1 cellular context compared by ENCODE assay signal in the genomic region with DNA sequence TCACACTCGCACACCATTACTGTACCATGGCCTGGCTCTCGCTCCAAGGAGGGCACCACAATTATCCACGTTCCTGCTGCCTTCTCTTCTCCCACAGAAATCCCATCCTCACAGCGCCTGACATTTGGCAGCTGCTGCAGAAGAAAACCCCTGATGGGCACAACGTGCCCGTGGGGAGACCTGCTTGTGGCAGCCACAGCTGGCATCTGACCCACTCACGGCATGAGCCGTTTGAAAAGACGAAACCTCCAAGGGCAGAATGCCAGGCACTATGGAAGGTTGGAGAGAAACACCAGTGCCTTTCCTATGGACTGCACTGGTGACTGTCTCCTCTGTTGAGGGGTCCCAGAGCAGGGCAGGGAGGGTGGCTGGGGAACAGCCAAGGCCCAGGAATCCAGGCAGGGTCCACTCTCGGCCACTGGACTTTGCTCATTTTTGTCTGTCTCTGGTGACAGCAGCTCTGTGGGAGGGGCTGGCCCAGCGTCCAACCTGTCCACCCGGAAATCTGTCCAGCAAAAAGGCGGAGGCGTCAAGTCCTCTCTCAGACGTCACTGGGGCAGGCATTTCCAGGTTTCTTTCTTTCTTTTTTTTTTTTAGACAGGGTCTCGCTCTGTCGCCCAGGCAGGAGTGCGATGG.
TF ChIP-seq lines count a peak whose summit lies in the region.

No MANE protein-coding gene starts in this region.

TF ChIP-seq in HepG2, 621 proteins besides CTCF, POLR2A, EP300 and RAD21 (continued from another document and continues in another):
- TF ChIP-seq, protein P1, sequence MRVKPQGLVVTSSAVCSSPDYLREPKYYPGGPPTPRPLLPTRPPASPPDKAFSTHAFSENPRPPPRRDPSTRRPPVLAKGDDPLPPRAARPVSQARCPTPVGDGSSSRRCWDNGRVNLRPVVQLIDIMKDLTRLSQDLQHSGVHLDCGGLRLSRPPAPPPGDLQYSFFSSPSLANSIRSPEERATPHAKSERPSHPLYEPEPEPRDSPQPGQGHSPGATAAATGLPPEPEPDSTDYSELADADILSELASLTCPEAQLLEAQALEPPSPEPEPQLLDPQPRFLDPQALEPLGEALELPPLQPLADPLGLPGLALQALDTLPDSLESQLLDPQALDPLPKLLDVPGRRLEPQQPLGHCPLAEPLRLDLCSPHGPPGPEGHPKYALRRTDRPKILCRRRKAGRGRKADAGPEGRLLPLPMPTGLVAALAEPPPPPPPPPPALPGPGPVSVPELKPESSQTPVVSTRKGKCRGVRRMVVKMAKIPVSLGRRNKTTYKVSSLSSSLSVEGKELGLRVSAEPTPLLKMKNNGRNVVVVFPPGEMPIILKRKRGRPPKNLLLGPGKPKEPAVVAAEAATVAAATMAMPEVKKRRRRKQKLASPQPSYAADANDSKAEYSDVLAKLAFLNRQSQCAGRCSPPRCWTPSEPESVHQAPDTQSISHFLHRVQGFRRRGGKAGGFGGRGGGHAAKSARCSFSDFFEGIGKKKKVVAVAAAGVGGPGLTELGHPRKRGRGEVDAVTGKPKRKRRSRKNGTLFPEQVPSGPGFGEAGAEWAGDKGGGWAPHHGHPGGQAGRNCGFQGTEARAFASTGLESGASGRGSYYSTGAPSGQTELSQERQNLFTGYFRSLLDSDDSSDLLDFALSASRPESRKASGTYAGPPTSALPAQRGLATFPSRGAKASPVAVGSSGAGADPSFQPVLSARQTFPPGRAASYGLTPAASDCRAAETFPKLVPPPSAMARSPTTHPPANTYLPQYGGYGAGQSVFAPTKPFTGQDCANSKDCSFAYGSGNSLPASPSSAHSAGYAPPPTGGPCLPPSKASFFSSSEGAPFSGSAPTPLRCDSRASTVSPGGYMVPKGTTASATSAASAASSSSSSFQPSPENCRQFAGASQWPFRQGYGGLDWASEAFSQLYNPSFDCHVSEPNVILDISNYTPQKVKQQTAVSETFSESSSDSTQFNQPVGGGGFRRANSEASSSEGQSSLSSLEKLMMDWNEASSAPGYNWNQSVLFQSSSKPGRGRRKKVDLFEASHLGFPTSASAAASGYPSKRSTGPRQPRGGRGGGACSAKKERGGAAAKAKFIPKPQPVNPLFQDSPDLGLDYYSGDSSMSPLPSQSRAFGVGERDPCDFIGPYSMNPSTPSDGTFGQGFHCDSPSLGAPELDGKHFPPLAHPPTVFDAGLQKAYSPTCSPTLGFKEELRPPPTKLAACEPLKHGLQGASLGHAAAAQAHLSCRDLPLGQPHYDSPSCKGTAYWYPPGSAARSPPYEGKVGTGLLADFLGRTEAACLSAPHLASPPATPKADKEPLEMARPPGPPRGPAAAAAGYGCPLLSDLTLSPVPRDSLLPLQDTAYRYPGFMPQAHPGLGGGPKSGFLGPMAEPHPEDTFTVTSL (CRISPR knock-in tag; IDR thresholded peaks at IDR 0.05; ENCODE audit: borderline replicate concordance), result 0 out of 2 replicates have a peak, but pooled peaks have one; percentile 33
- no peak for TF ChIP-seq FOSL1 (CRISPR knock-in tag; IDR thresholded peaks at IDR 0.05; ENCODE audit: borderline replicate concordance)
- TF ChIP-seq PATZ1 (CRISPR knock-in tag; IDR thresholded peaks at IDR 0.05), result peak; percentile 44; the same call in 1 of the 2 replicates
- peak; percentile 45; the same call in 1 of the 2 replicates for TF ChIP-seq HOXA3 (CRISPR knock-in tag; IDR thresholded peaks at IDR 0.05)
- TF ChIP-seq MEIS1 (CRISPR knock-in tag; IDR thresholded peaks at IDR 0.05; ENCODE audit: borderline replicate concordance), result 0 out of 2 replicates have a peak, but pooled peaks have one; percentile 27
- TF ChIP-seq PRDM15 (CRISPR knock-in tag; IDR thresholded peaks at IDR 0.05), result no peak
- TF ChIP-seq ZNF205 (CRISPR knock-in tag; IDR thresholded peaks at IDR 0.05), result no peak
- no peak for TF ChIP-seq ZGPAT (CRISPR knock-in tag; IDR thresholded peaks at IDR 0.05)
- no peak for TF ChIP-seq ZNF253 (CRISPR knock-in tag; IDR thresholded peaks at IDR 0.05; ENCODE audit: borderline replicate concordance)
- no peak for TF ChIP-seq ATF7-NPFF (CRISPR knock-in tag; IDR thresholded peaks at IDR 0.05; ENCODE audit: low read depth)
- TF ChIP-seq ZNF782 (CRISPR knock-in tag; IDR thresholded peaks at IDR 0.05; ENCODE audit: borderline replicate concordance), result 0 out of 2 replicates have a peak, but pooled peaks have one; percentile 23
- TF ChIP-seq, protein P2, sequence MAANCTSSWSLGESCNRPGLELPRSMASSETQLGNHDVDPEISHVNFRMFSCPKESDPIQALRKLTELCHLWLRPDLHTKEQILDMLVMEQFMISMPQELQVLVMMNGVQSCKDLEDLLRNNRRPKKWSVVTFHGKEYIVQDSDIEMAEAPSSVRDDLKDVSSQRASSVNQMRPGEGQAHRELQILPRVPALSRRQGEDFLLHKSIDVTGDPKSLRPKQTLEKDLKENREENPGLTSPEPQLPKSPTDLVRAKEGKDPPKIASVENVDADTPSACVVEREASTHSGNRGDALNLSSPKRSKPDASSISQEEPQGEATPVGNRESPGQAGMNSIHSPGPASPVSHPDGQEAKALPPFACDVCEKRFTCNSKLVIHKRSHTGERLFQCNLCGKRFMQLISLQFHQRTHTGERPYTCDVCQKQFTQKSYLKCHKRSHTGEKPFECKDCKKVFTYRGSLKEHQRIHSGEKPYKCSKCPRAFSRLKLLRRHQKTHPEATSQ (CRISPR knock-in tag; IDR thresholded peaks at IDR 0.05; ENCODE audit: borderline replicate concordance), result no peak
- TF ChIP-seq, protein P3, sequence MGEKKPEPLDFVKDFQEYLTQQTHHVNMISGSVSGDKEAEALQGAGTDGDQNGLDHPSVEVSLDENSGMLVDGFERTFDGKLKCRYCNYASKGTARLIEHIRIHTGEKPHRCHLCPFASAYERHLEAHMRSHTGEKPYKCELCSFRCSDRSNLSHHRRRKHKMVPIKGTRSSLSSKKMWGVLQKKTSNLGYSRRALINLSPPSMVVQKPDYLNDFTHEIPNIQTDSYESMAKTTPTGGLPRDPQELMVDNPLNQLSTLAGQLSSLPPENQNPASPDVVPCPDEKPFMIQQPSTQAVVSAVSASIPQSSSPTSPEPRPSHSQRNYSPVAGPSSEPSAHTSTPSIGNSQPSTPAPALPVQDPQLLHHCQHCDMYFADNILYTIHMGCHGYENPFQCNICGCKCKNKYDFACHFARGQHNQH (CRISPR knock-in tag; IDR thresholded peaks at IDR 0.05), result no peak
- peak; percentile 34; the same call in 1 of the 2 replicates for TF ChIP-seq GATAD2A (CRISPR knock-in tag; IDR thresholded peaks at IDR 0.05)
- no peak for TF ChIP-seq DMTF1 (CRISPR knock-in tag; IDR thresholded peaks at IDR 0.05)
- TF ChIP-seq ZNF839 (CRISPR knock-in tag; IDR thresholded peaks at IDR 0.05; ENCODE audit: borderline replicate concordance), result no peak
- TF ChIP-seq, protein P4, sequence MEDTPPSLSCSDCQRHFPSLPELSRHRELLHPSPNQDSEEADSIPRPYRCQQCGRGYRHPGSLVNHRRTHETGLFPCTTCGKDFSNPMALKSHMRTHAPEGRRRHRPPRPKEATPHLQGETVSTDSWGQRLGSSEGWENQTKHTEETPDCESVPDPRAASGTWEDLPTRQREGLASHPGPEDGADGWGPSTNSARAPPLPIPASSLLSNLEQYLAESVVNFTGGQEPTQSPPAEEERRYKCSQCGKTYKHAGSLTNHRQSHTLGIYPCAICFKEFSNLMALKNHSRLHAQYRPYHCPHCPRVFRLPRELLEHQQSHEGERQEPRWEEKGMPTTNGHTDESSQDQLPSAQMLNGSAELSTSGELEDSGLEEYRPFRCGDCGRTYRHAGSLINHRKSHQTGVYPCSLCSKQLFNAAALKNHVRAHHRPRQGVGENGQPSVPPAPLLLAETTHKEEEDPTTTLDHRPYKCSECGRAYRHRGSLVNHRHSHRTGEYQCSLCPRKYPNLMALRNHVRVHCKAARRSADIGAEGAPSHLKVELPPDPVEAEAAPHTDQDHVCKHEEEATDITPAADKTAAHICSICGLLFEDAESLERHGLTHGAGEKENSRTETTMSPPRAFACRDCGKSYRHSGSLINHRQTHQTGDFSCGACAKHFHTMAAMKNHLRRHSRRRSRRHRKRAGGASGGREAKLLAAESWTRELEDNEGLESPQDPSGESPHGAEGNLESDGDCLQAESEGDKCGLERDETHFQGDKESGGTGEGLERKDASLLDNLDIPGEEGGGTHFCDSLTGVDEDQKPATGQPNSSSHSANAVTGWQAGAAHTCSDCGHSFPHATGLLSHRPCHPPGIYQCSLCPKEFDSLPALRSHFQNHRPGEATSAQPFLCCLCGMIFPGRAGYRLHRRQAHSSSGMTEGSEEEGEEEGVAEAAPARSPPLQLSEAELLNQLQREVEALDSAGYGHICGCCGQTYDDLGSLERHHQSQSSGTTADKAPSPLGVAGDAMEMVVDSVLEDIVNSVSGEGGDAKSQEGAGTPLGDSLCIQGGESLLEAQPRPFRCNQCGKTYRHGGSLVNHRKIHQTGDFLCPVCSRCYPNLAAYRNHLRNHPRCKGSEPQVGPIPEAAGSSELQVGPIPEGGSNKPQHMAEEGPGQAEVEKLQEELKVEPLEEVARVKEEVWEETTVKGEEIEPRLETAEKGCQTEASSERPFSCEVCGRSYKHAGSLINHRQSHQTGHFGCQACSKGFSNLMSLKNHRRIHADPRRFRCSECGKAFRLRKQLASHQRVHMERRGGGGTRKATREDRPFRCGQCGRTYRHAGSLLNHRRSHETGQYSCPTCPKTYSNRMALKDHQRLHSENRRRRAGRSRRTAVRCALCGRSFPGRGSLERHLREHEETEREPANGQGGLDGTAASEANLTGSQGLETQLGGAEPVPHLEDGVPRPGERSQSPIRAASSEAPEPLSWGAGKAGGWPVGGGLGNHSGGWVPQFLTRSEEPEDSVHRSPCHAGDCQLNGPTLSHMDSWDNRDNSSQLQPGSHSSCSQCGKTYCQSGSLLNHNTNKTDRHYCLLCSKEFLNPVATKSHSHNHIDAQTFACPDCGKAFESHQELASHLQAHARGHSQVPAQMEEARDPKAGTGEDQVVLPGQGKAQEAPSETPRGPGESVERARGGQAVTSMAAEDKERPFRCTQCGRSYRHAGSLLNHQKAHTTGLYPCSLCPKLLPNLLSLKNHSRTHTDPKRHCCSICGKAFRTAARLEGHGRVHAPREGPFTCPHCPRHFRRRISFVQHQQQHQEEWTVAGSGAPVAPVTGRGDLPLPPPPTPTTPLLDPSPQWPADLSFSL (CRISPR knock-in tag; IDR thresholded peaks at IDR 0.05), result no peak
- no peak for TF ChIP-seq FOXM1 (CRISPR knock-in tag; IDR thresholded peaks at IDR 0.05)
- no peak for TF ChIP-seq ZFP37 (CRISPR knock-in tag; IDR thresholded peaks at IDR 0.05; ENCODE audit: borderline replicate concordance)
- peak; percentile 55; the same call in 1 of the 2 replicates for TF ChIP-seq HDAC1 (CRISPR knock-in tag; IDR thresholded peaks at IDR 0.05)
- TF ChIP-seq MTA3 (CRISPR knock-in tag; IDR thresholded peaks at IDR 0.05), result no peak
- TF ChIP-seq MED8 (CRISPR knock-in tag; IDR thresholded peaks at IDR 0.05; ENCODE audit: insufficient replicate concordance), result no peak
